In the genomic region with DNA sequence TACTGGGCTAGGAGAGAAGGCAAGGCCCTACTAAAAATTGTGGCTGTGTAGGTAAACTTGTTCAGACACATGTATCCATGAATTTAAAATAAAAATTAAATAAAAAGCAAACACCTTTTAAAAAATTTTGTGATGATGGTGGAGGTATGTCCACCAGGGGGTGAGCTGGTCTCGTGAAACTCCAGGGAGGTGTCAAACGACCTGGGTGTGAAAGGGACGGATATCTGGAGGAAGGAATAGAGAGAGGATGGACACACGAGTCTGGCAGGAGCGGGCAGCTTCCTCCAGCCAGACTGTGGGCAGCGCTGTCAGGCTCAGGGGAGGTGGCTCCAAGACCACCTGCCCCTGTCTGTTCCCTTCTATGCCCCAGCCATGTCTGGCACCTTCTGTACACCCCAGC, we compare ENCODE assay signal across 12 cellular contexts. TPM values are rescaled to one million over a fixed set of nuclear protein-coding genes. Genes with fewer than 3 reads are reported as not detected.
A peak's percentile ranks its signal among the peaks of the same experiment; 100 is the strongest.
DNase-seq lines count a peak whose midpoint lies in the region; TF ChIP-seq lines count a peak whose summit lies in the region.
"Had no signal": no experiment of that assay in that cellular context is flagged by ENCODE, and none has a peak within 500 bp of the region (broad histone marks: within the 10 kb centered on the region; RNA-seq: fewer than 3 reads in every experiment).

No MANE protein-coding gene starts in this region.

- H3K27ac Mint-ChIP-seq in Caco-2 (ENCODE audit: unreplicated experiment) (no peak overlapping the region), MCF 10A (ENCODE audit: low read depth, unreplicated experiment) (no peak overlapping the region)

- H3K4me3 ChIP-seq in Caco-2 (ENCODE audit: low read depth, low read length) (no peak overlapping the region), liver (ENCODE audit: low read depth in 1 of 3, low read length in 3 of 3) (no peak overlapping the region)

- no TSS peak for BruUV-seq in Caco-2 (replicated peaks; lab: Mats Ljungman, UMichigan)
- BruUV-seq in MCF 10A (replicated peaks; lab: Mats Ljungman, UMichigan) = no TSS peak

- POLR2A ChIA-PET in Caco-2 (lab: Charles Lee) = no interaction called here
- POLR2A ChIA-PET in MCF 10A (lab: Yijun Ruan, JAX) = no interaction called here

- H3K27me3 ChIP-seq in Caco-2 (replicated peaks; ENCODE audit: control insufficient read depth, insufficient read depth, low read length) (no peaks in the 10 kb centered on the region), liver (ENCODE audit: control insufficient read depth in 4 of 4, insufficient read depth in 4 of 4, low read length in 3 of 4) (no peaks in the 10 kb centered on the region)

- no peak overlapping the region for H3K4me3 Mint-ChIP-seq in Caco-2 (ENCODE audit: unreplicated experiment)
- no peak overlapping the region for H3K4me3 Mint-ChIP-seq in MCF 10A (ENCODE audit: unreplicated experiment)

- H3K27me3 Mint-ChIP-seq in Caco-2 (ENCODE audit: insufficient read depth, unreplicated experiment) (peaks cover 3% of the 10 kb centered on the region), MCF 10A (ENCODE audit: insufficient read depth, unreplicated experiment) (no peaks in the 10 kb centered on the region)

- no peak overlapping the region for H3K9ac ChIP-seq in liver (ENCODE audit: low read depth in 1 of 2, low read length in 2 of 2)

- intact Hi-C loops in Caco-2 (cut with micrococcal nuclease; ENCODE audit: unreplicated experiment) (loop anchor here (1.0 to 5.0 kb wide), 2 partner anchors 40 to 177 kb away; no protein-coding TSS in a partner anchor), MCF 10A (cut with micrococcal nuclease) (loop anchor here (1.0 kb wide), 2 partner anchors 40 to 179 kb away; no protein-coding TSS in a partner anchor)

- H3K36me3 Mint-ChIP-seq in Caco-2 (ENCODE audit: insufficient read depth, unreplicated experiment) (no peaks in the 10 kb centered on the region), MCF 10A (ENCODE audit: insufficient read depth, unreplicated experiment) (no peaks in the 10 kb centered on the region)

- 39% methylated on average over 6 of the region's 6 CpGs for WGBS in liver

- CTCF ChIA-PET in Caco-2 (lab: Charles Lee) = interaction anchor here (0.6 to 2.0 kb wide), 2 partner anchors 10 to 40 kb away, joined by 3 to 22 read pairs; no protein-coding TSS in a partner anchor
- CTCF ChIA-PET in MCF 10A (lab: Yijun Ruan, JAX) = interaction anchor here (0.8 to 2.4 kb wide), 4 partner anchors 40 to 227 kb away, joined by 3 to 5 read pairs (median 3); no protein-coding TSS in a partner anchor

- DNase-seq in Caco-2 = peak in 1 of 2 experiments; percentile 59
- peak; percentile 34 for DNase-seq in HuH-7.5 (ENCODE audit: low spot score)
- peak; percentile 59 for DNase-seq in MCF 10A (ENCODE audit: unreplicated experiment)
- DNase-seq in GM10266 (ENCODE audit: extremely low spot score) = no peak
- DNase-seq in cortex of kidney (lab: John Stamatoyannopoulos, UW) = no peak
- no peak for DNase-seq in activated naive CD4-positive, alpha-beta T cell treated with anti-CD3 and anti-CD28 coated beads, Interleukin-2, amount 50 U/mL, for 16 hours
- no peak for DNase-seq in NCI-H187 (lab: John Stamatoyannopoulos, UW)
- DNase-seq: foreskin melanocyte; KG1; stimulated activated CD4-positive, alpha-beta T cell treated with anti-CD3 and anti-CD28 coated beads, Interleukin-4, amount 100 ng/mL, for 4 hours had no signal

- H3K9me3 ChIP-seq in Caco-2 (no peaks in the 10 kb centered on the region), liver (ENCODE audit: control insufficient read depth in 4 of 4, low read length in 3 of 4) (no peaks in the 10 kb centered on the region)
- H3K9me3 ChIP-seq: neutrophil had no signal

- H3K36me3 ChIP-seq in Caco-2 (ENCODE audit: control insufficient read depth, insufficient read depth, low read length) (no peaks in the 10 kb centered on the region), liver (ENCODE audit: control insufficient read depth in 4 of 4, insufficient read depth in 3 of 4, low read depth in 1 of 4, low read length in 3 of 4) (no peaks in the 10 kb centered on the region)
- H3K36me3 ChIP-seq: neutrophil had no signal

- peak; percentile 84 to 91 for TF ChIP-seq RAD21 in liver (IDR thresholded peaks at IDR 0.05)

- H3K9me3 Mint-ChIP-seq in Caco-2 (ENCODE audit: unreplicated experiment) (no peaks in the 10 kb centered on the region), MCF 10A (ENCODE audit: unreplicated experiment) (peaks cover 6% of the 10 kb centered on the region)

- TF ChIP-seq CTCF in Caco-2 (IDR thresholded peaks at IDR 0.05; ENCODE audit: insufficient read depth in 1 of 2, low read depth in 1 of 2, low read length in 1 of 2, severe bottlenecking in 1 of 2, unreplicated experiment in 1 of 2) = peak; percentile 68 to 79
- peak; percentile 16 for TF ChIP-seq CTCF in MCF 10A (IDR thresholded peaks at IDR 0.05; ENCODE audit: unreplicated experiment)
- peak; percentile 60 for TF ChIP-seq CTCF in liver (IDR thresholded peaks at IDR 0.05; ENCODE audit: low read depth, low read length, missing input control)
- no peak for TF ChIP-seq CTCF in GM10266 (IDR thresholded peaks at IDR 0.05; ENCODE audit: control insufficient read depth, insufficient read depth, low read depth, missing control alignments)

- H3K4me1 Mint-ChIP-seq in Caco-2 (ENCODE audit: low read depth, unreplicated experiment) = peaks cover 7% of the 10 kb centered on the region
- peaks cover 3% of the 10 kb centered on the region for H3K4me1 Mint-ChIP-seq in MCF 10A (ENCODE audit: insufficient read depth, unreplicated experiment)

- H3K27ac ChIP-seq in liver (ENCODE audit: low read depth in 1 of 2, low read length in 2 of 2) = no peak overlapping the region
- H3K27ac ChIP-seq: neutrophil had no signal

- H3K4me1 ChIP-seq in Caco-2 (no peaks in the 10 kb centered on the region), liver (ENCODE audit: control insufficient read depth in 4 of 4, insufficient read depth in 4 of 4, low read length in 3 of 4) (peaks cover 4 to 17% (median 12%) of the 10 kb centered on the region in 4 donors)

TF ChIP-seq in liver, 16 proteins besides CTCF, POLR2A, EP300 and RAD21:
- no peak for TF ChIP-seq REST (IDR thresholded peaks at IDR 0.05)

RNA-seq across cellular contexts. Expression of gene DMBT1, which starts 34.8 kb away (rescaled TPM):
- total RNA-seq in Caco-2 (2022) = not detected in 2 replicates
- 4.4 and 7.6 TPM in 2 replicates for total RNA-seq in MCF 10A (2022)
- not detected for total RNA-seq in liver
- under 1 TPM in 1 of 2 donors, not detected in 1; 0.03 TPM for polyA plus RNA-seq in liver

Comparison
In these comparisons a context has a peak if more than half of its experiments do, and no peak if none do; other contexts are left out.
1. DNase-seq: peak in HuH-7.5 (single experiment) and MCF 10A (single experiment); none in GM10266 (single experiment), cortex of kidney (single experiment), activated naive CD4-positive, alpha-beta T cell treated with anti-CD3 and anti-CD28 coated beads, Interleukin-2, amount 50 U/mL, for 16 hours (single experiment) and NCI-H187 (0 of 2).